1 cellular context compared by ENCODE assay signal in genomic region chr11:68673291-68673930, GRCh38.
TF ChIP-seq lines count a peak whose summit lies in the region.

No MANE protein-coding gene starts in this region.

TF ChIP-seq in IMR-90, 13 proteins besides CTCF, POLR2A, EP300 and RAD21:
- TF ChIP-seq CEBPB (IDR thresholded peaks at IDR 0.05; ENCODE audit: low read depth, low read length): no peak
